Comparison of ENCODE assay signal across 8 cellular contexts in genomic region chr9:37464006-37464405, GRCh38. TPM values are rescaled to one million over a fixed set of nuclear protein-coding genes. Genes with fewer than 3 reads are reported as not detected.
DNase-seq lines count a peak whose midpoint lies in the region; ATAC-seq, FAIRE-seq and TF ChIP-seq lines count a peak whose summit lies in the region.

No MANE protein-coding gene starts in this region.

- peaks cover 14% of the 10 kb centered on the region for H3K4me1 ChIP-seq in skeletal muscle satellite cell (ENCODE audit: control insufficient read depth, insufficient read depth, low read length)

- H3K9ac ChIP-seq in skeletal muscle satellite cell (ENCODE audit: low read depth, low read length) = peak overlapping the region; percentile 96

- peak overlapping the region; percentile 98 for H3K27ac ChIP-seq in WERI-Rb-1

- peak overlapping the region; percentile 91 for H3K4me2 ChIP-seq in skeletal muscle satellite cell (ENCODE audit: low read length)

- peak overlapping the region; percentile 96 for H3K4me3 ChIP-seq in H7 (ENCODE audit: insufficient read depth, low read depth, low read length)
- H3K4me3 ChIP-seq in WERI-Rb-1 (ENCODE audit: low read depth, low read length) = peak overlapping the region; percentile 55
- peak overlapping the region; percentile 87 to 98 for H3K4me3 ChIP-seq in foreskin fibroblast (ENCODE audit: low read depth in 1 of 2, low read length in 2 of 2)
- H3K4me3 ChIP-seq in skeletal muscle satellite cell (ENCODE audit: low read length) = peak overlapping the region; percentile 91

- H3K9me3 ChIP-seq in WERI-Rb-1 (ENCODE audit: severe bottlenecking) (no peaks in the 10 kb centered on the region), skeletal muscle satellite cell (replicated peaks; ENCODE audit: low read length) (no peaks in the 10 kb centered on the region)

- H3K27me3 ChIP-seq in H7 (ENCODE audit: control insufficient read depth, insufficient read depth, low read length) = no peaks in the 10 kb centered on the region
- no peaks in the 10 kb centered on the region for H3K27me3 ChIP-seq in WERI-Rb-1 (ENCODE audit: insufficient read depth, low read depth, severe bottlenecking)
- no peaks in the 10 kb centered on the region for H3K27me3 ChIP-seq in skeletal muscle satellite cell (ENCODE audit: control insufficient read depth, insufficient read depth, low read length)

- ATAC-seq in GM18505 (IDR thresholded peaks at IDR 0.05; ENCODE audit: unreplicated experiment) (no peak), HG02884 (IDR thresholded peaks at IDR 0.05; ENCODE audit: unreplicated experiment) (no peak), HG03521 (IDR thresholded peaks at IDR 0.05; ENCODE audit: unreplicated experiment) (no peak)

- no peak for TF ChIP-seq POLR2A in GM18505 (IDR thresholded peaks at IDR 0.05; ENCODE audit: borderline replicate concordance, extremely low read depth, insufficient read depth, insufficient read length)

- no peak for FAIRE-seq in D721Med (lab: Jason Lieb, UNC)

- DNase-seq in H7 (no peak), WERI-Rb-1 (no peak), foreskin fibroblast (no peak), D721Med (ENCODE audit: insufficient read length, low spot score) (no peak)

- H3K36me3 ChIP-seq in H7 (replicated peaks; ENCODE audit: control insufficient read depth, insufficient read depth, low read length) (no peaks in the 10 kb centered on the region; the same call in 1 of the 2 replicates), WERI-Rb-1 (peaks cover 9% of the 10 kb centered on the region), skeletal muscle satellite cell (ENCODE audit: insufficient read depth, low read length) (no peaks in the 10 kb centered on the region)

- TF ChIP-seq CTCF in WERI-Rb-1 (IDR thresholded peaks at IDR 0.05; ENCODE audit: low read depth, low read length) (no peak), foreskin fibroblast (IDR thresholded peaks at IDR 0.05; ENCODE audit: low read depth, low read length) (no peak), D721Med (IDR thresholded peaks at IDR 0.05; ENCODE audit: insufficient read depth, missing control alignments) (no peak)

RNA-seq across cellular contexts. Expression of gene ZBTB5, which starts 1.2 kb away (rescaled TPM):
- 15.6 and 18.3 TPM in 2 replicates for total RNA-seq in H7 (2014; rRNA removed; shearing (Covaris generic))
- 4.2 and 4.6 TPM in 2 replicates for total RNA-seq in skeletal muscle satellite cell (2012; rRNA removed)

RNA-seq across cellular contexts. Expression of gene POLR1E, which starts 21.7 kb away (rescaled TPM):
- 33.5 and 41.3 TPM in 2 replicates for total RNA-seq in H7 (2014; rRNA removed; shearing (Covaris generic))
- total RNA-seq in skeletal muscle satellite cell (2012; rRNA removed) = 55.7 and 61.9 TPM in 2 replicates

RNA-seq across cellular contexts. Expression of gene GRHPR, which starts 41.5 kb away (rescaled TPM):
- 151 and 170 TPM in 2 replicates for total RNA-seq in H7 (2014; rRNA removed; shearing (Covaris generic))
- total RNA-seq in skeletal muscle satellite cell (2012; rRNA removed) = 164 and 203 TPM in 2 replicates
